38 cellular contexts compared by ENCODE assay signal in genomic region chr12:11162494-11162893, GRCh38. TPM values are rescaled to one million over a fixed set of nuclear protein-coding genes. Genes with fewer than 3 reads are reported as not detected.
DNase-seq lines count a peak whose midpoint lies in the region; ATAC-seq, FAIRE-seq and TF ChIP-seq lines count a peak whose summit lies in the region.
"Had no signal": no experiment of that assay in that cellular context is flagged by ENCODE, and none has a peak within 500 bp of the region (broad histone marks: within the 10 kb centered on the region; RNA-seq: fewer than 3 reads in every experiment).

No MANE protein-coding gene starts in this region.

- RAD21 ChIA-PET in GM12878 (lab: Charles Lee; ENCODE audit: unreplicated experiment), result interaction anchor here (2.1 kb wide), 1 partner anchor 10 kb away, joined by 7 read pairs; no protein-coding TSS in a partner anchor

- WGBS in GM12878 (ENCODE audit: insufficient coverage, insufficient replicate concordance, low lambda C conversion rate, missing lambda C conversion rate), result 100% methylated on average over 1 of the region's 1 CpG

- CTCF ChIA-PET in GM12878 (lab: Yijun Ruan, JAX), result interaction anchor here (0.6 to 1.8 kb wide), 3 partner anchors 9 to 219 kb away, joined by 3 to 10 read pairs (median 4); partner anchors contain the start of gene SMIM10L1

- H3F3A ChIP-seq in GM23338 (replicated peaks; ENCODE audit: low read depth), result no peaks in the 10 kb centered on the region

- SMC1A ChIA-PET in GM12878 (lab: Charles Lee; ENCODE audit: uncharacterized antibody, unreplicated experiment), result interaction anchor here (1.4 to 2.1 kb wide), 2 partner anchors 10 to 14 kb away, joined by 3 to 20 read pairs; partner anchors contain the start of gene SMIM10L1

- no peaks in the 10 kb centered on the region for H3K9me2 ChIP-seq in GM23338 (ENCODE audit: insufficient read depth)

- DNase-seq in EH (ENCODE audit: low read depth) (peak; percentile 2), GM23338 (ENCODE audit: low spot score) (peak; percentile 33), GM12878 (ENCODE audit: low read depth, low spot score) (no peak), foreskin keratinocyte (no peak), iPS-NIHi11 (ENCODE audit: low spot score) (no peak)
- no peak for DNase-seq in activated T-cell treated with anti-CD3 and anti-CD28 coated beads, Interleukin-2, amount 50 U/mL, for 72 hours
- DNase-seq: activated CD4-positive, alpha-beta T cell treated with anti-CD3 and anti-CD28 coated beads for 4 hours; activated CD8-positive, alpha-beta T cell treated with anti-CD3 and anti-CD28 coated beads, Interleukin-2, amount 10 ng/mL, durations not matched to agents 7 days and 5 days; anterior cingulate cortex; Caco-2; colonic mucosa; DND-41; effector CD4-positive, alpha-beta T cell; glutamatergic neuron; left lung; mesenchymal stem cell; MG63; NCI-H1105 treated with DMSO at 0.1 percent for 48 hours; NCI-H2029 treated with DMSO at 0.1 percent for 48 hours; NCI-H2227 treated with DMSO at 0.1 percent for 48 hours; NCI-H526; PC-9; stimulated activated naive CD4-positive, alpha-beta T cell; upper lobe of left lung had no signal

- H3K27ac ChIP-seq in GM23338 (ENCODE audit: low read depth) (no peak overlapping the region), GM12878 (ENCODE audit: control insufficient read depth, insufficient read depth) (no peak overlapping the region), foreskin keratinocyte (no peak overlapping the region)
- H3K27ac ChIP-seq: breast epithelium, C4-2B, colonic mucosa, epithelial cell of prostate, left lung, neural progenitor cell, PC-9, upper lobe of left lung had no signal

- peaks cover 100% of the 10 kb centered on the region for H3K79me2 ChIP-seq in GM23338 (replicated peaks; ENCODE audit: insufficient read depth)
- peaks cover 45% of the 10 kb centered on the region for H3K79me2 ChIP-seq in GM12878 (ENCODE audit: control insufficient read depth, insufficient read depth, low read length)

- H3K9me3 Mint-ChIP-seq in GM23338, result no peaks in the 10 kb centered on the region
- no peaks in the 10 kb centered on the region for H3K9me3 Mint-ChIP-seq in activated T-cell treated with anti-CD3 and anti-CD28 coated beads, Interleukin-2, amount 50 U/mL, for 72 hours
- H3K9me3 Mint-ChIP-seq: activated naive CD4-positive, alpha-beta T cell treated with anti-CD3 and anti-CD28 coated beads, Interleukin-2, amount 50 U/mL, for 72 hours; activated T-helper 2 cell treated with anti-CD3 and anti-CD28 coated beads, Interferon-gamma antibody, Interleukin-2, Interleukin-4, amounts not matched to agents 10 μg/mL and 5 μg/mL and 100 μg/mL, durations not matched to agents 14 hours and 24 hours and 36 hours had no signal

- H3K36me3 Mint-ChIP-seq in GM23338 (ENCODE audit: low read depth), result peaks cover 34% of the 10 kb centered on the region
- H3K36me3 Mint-ChIP-seq in activated T-cell treated with anti-CD3 and anti-CD28 coated beads, Interleukin-2, amount 50 U/mL, for 72 hours (ENCODE audit: insufficient read depth in 2 of 2), result peaks cover 6 to 18% of the 10 kb centered on the region in 2 donors

- ATAC-seq in GM23338, result peak; percentile 48
- ATAC-seq in GM12878, result peak; percentile 36; the same call in 1 of the 3 replicates
- ATAC-seq in foreskin keratinocyte, result peak; percentile 16
- no peak for ATAC-seq in GM21619 (IDR thresholded peaks at IDR 0.05; ENCODE audit: unreplicated experiment)
- no peak for ATAC-seq in activated T-cell treated with anti-CD3 and anti-CD28 coated beads, Interleukin-2, amount 50 U/mL, for 72 hours (replicated peaks in 1 of 2)
- ATAC-seq: activated CD8-positive, alpha-beta T cell treated with anti-CD3 and anti-CD28 coated beads, Interleukin-2, amount 10 ng/mL, durations not matched to agents 7 days and 5 days; activated naive CD4-positive, alpha-beta T cell treated with anti-CD3 and anti-CD28 coated beads, Interleukin-2, amount 50 U/mL, for 72 hours; left lung; Right ventricle myocardium inferior had no signal

- H2AFZ ChIP-seq in GM23338 (no peak overlapping the region), GM12878 (ENCODE audit: control insufficient read depth, low read depth, low read length) (no peak overlapping the region)
- H2AFZ ChIP-seq: neural progenitor cell, PC-9 had no signal

- intact Hi-C loops in GM12878 (cut with micrococcal nuclease; ENCODE audit: unreplicated experiment), result no loop called here

- in situ Hi-C loops in GM12878 (cut with MboI), result no loop called here

- POLR2A ChIA-PET in GM12878 (lab: Charles Lee), result interaction anchor here (1.0 to 1.1 kb wide), 2 partner anchors 12 to 35 kb away, joined by 3 to 4 read pairs; no protein-coding TSS in a partner anchor

- no peak overlapping the region for H3K27ac Mint-ChIP-seq in GM23338
- no peak overlapping the region for H3K27ac Mint-ChIP-seq in activated T-cell treated with anti-CD3 and anti-CD28 coated beads, Interleukin-2, amount 50 U/mL, for 72 hours
- H3K27ac Mint-ChIP-seq: activated CD8-positive, alpha-beta T cell treated with anti-CD3 and anti-CD28 coated beads, Interleukin-2, amount 10 ng/mL, durations not matched to agents 7 days and 5 days; activated naive CD4-positive, alpha-beta T cell treated with anti-CD3 and anti-CD28 coated beads, Interleukin-2, amount 50 U/mL, for 72 hours; activated T-helper 2 cell treated with anti-CD3 and anti-CD28 coated beads, Interferon-gamma antibody, Interleukin-2, Interleukin-4, amounts not matched to agents 10 μg/mL and 5 μg/mL and 100 μg/mL, durations not matched to agents 14 hours and 24 hours and 36 hours; neural progenitor cell; T-helper 2 cell treated with Interferon-gamma antibody and Interleukin-4, amounts not matched to agents 5 μg/mL and 100 μg/mL, for 36 hours had no signal

- FAIRE-seq in GM12878 (lab: Jason Lieb, UNC), result no peak
- FAIRE-seq: GM18507, islet of Langerhans had no signal

- H3K36me3 ChIP-seq in GM23338 (ENCODE audit: insufficient read depth), result 0 out of 2 replicates have a peak, but pooled peaks cover 3% of the 10 kb centered on the region
- peaks cover 4 to 21% of the 10 kb centered on the region in 2 experiments for H3K36me3 ChIP-seq in GM12878 (ENCODE audit: control insufficient read depth in 2 of 2, insufficient read depth in 2 of 2, low read length in 1 of 2)
- H3K36me3 ChIP-seq: breast epithelium, colonic mucosa had no signal

- H3K4me1 ChIP-seq in GM23338 (ENCODE audit: insufficient read depth) (peaks cover 10% of the 10 kb centered on the region; the same call in 1 of the 2 replicates), GM12878 (ENCODE audit: control insufficient read depth, insufficient read depth, low read length) (no peaks in the 10 kb centered on the region), foreskin keratinocyte (no peaks in the 10 kb centered on the region)
- H3K4me1 ChIP-seq: breast epithelium, Caco-2, colonic mucosa, left lung, neural progenitor cell had no signal

- no TSS peak for BruUV-seq in GM12878 (replicated peaks; lab: Mats Ljungman, UMichigan)

- peaks cover 31% of the 10 kb centered on the region for H4K20me1 ChIP-seq in GM23338 (replicated peaks; ENCODE audit: insufficient read depth)
- H4K20me1 ChIP-seq in GM12878 (ENCODE audit: control insufficient read depth, insufficient read depth), result no peaks in the 10 kb centered on the region

- H3K9ac ChIP-seq in GM12878 (ENCODE audit: control insufficient read depth, insufficient read depth, low read length), result no peak overlapping the region
- H3K9ac ChIP-seq: neural progenitor cell had no signal

- H3K4me3 ChIP-seq in GM23338 (no peak overlapping the region), GM12878 (no peak overlapping the region)
- H3K4me3 ChIP-seq: breast epithelium, colonic mucosa, left lung, MG63, neural progenitor cell, PC-9, smooth muscle cell, upper lobe of left lung had no signal

- no peak for TF ChIP-seq RAD21 in GM12878 (IDR thresholded peaks at IDR 0.05; ENCODE audit: insufficient read depth, low read depth, low read length)

- TF ChIP-seq EP300 in GM12878 (IDR thresholded peaks at IDR 0.05; ENCODE audit: borderline replicate concordance in 1 of 2, control insufficient read depth in 1 of 2, low read depth in 2 of 2, low read length in 2 of 2), result no peak

- no peak overlapping the region for H3K4me2 ChIP-seq in GM23338
- H3K4me2 ChIP-seq in GM12878 (ENCODE audit: control insufficient read depth, insufficient read depth), result no peak overlapping the region
- H3K4me2 ChIP-seq: neural progenitor cell, PC-9, smooth muscle cell had no signal

- no peak overlapping the region for H3K4me3 Mint-ChIP-seq in GM23338
- H3K4me3 Mint-ChIP-seq in activated T-cell treated with anti-CD3 and anti-CD28 coated beads, Interleukin-2, amount 50 U/mL, for 72 hours, result no peak overlapping the region
- H3K4me3 Mint-ChIP-seq: activated CD8-positive, alpha-beta T cell treated with anti-CD3 and anti-CD28 coated beads, Interleukin-2, amount 10 ng/mL, durations not matched to agents 7 days and 5 days; neural progenitor cell; T-helper 2 cell treated with Interferon-gamma antibody and Interleukin-4, amounts not matched to agents 5 μg/mL and 100 μg/mL, for 36 hours had no signal

- no peaks in the 10 kb centered on the region for H3K27me3 Mint-ChIP-seq in GM23338 (ENCODE audit: insufficient read depth, low read depth, poor library complexity)
- H3K27me3 Mint-ChIP-seq in activated T-cell treated with anti-CD3 and anti-CD28 coated beads, Interleukin-2, amount 50 U/mL, for 72 hours (ENCODE audit: low read depth), result no peaks in the 10 kb centered on the region

- H3K27me3 ChIP-seq in GM23338 (ENCODE audit: insufficient read depth), result no peaks in the 10 kb centered on the region
- H3K27me3 ChIP-seq in GM12878 (replicated peaks in 1 of 2; ENCODE audit: control insufficient read depth in 2 of 2, insufficient read depth in 2 of 2, low read length in 1 of 2), result no peaks in the 10 kb centered on the region
- no peaks in the 10 kb centered on the region for H3K27me3 ChIP-seq in foreskin keratinocyte
- H3K27me3 ChIP-seq: breast epithelium, colonic mucosa, left lung, MG63, neural progenitor cell, upper lobe of left lung had no signal

- peaks cover 7% of the 10 kb centered on the region; the same call in 2 of the 3 replicates for H3K9me3 ChIP-seq in GM12878 (replicated peaks; ENCODE audit: control insufficient read depth, insufficient read depth, low read length)
- H3K9me3 ChIP-seq: breast epithelium, Caco-2, colonic mucosa, left lung, upper lobe of left lung had no signal

- TF ChIP-seq CTCF in GM23338 (conservative IDR thresholded peaks at IDR 0.05; ENCODE audit: low read depth in 2 of 2), result no peak
- no peak for TF ChIP-seq CTCF in GM12878 (IDR thresholded peaks at IDR 0.05 in 2 of 3, conservative IDR thresholded peaks at IDR 0.05 in 1 of 3; ENCODE audit: control insufficient read depth in 2 of 3, extremely low read depth in 1 of 3, insufficient read depth in 1 of 3, low read depth in 3 of 3, low read length in 3 of 3)
- no peak for TF ChIP-seq CTCF in foreskin keratinocyte (conservative IDR thresholded peaks at IDR 0.05)

- H3K4me1 Mint-ChIP-seq in GM23338, result peaks cover 18% of the 10 kb centered on the region
- H3K4me1 Mint-ChIP-seq in activated T-cell treated with anti-CD3 and anti-CD28 coated beads, Interleukin-2, amount 50 U/mL, for 72 hours (ENCODE audit: low read depth), result peaks cover 48% of the 10 kb centered on the region
- H3K4me1 Mint-ChIP-seq: neural progenitor cell had no signal

- TF ChIP-seq POLR2A in GM12878 (IDR thresholded peaks at IDR 0.05; ENCODE audit: low read depth, low read length), result no peak

RNA-seq across cellular contexts. Expression of gene SMIM10L1, which starts 8.5 kb away (rescaled TPM):
- total RNA-seq in GM23338 (2014; rRNA removed; shearing (Covaris generic)), result 9.0 and 9.3 TPM in 2 replicates
- polyA plus RNA-seq in GM23338 (2016; fragmentation: Nextera tagmentation; extraction: Ambion mirVana) (22.0 and 22.6 TPM in 2 replicates), GM12878 (2011; rRNA removed) (7.0 and 11.2 TPM in 2 replicates), GM12878 (2014; fragmentation: Illumina TruSeq; extraction: Trizol) (6.8 and 8.3 TPM in 2 replicates), GM12878 (2014; fragmentation: Nextera tagmentation; extraction: Ambion mirVana) (1 to 10 TPM; 3.3 to 4.4 TPM), GM12878 (2014; rRNA removed) (9.8 and 10.5 TPM in 2 replicates), GM12878 (2016; fragmentation: Nextera tagmentation; extraction: Ambion mirVana) (1 to 10 TPM; 9.1 to 9.4 TPM), foreskin keratinocyte (4.4 and 4.5 TPM in 2 replicates)
- total RNA-seq in GM12878 (2013; cell fraction: nucleolus; rRNA removed), result 11.8 and 12.4 TPM in 2 replicates
- total RNA-seq in GM12878 (2014; rRNA removed) (7.7 and 8.7 TPM in 2 replicates), GM12878 (2014; rRNA removed; fragmentation: Illumina TruSeq; extraction: Trizol) (7.4 and 7.6 TPM in 2 replicates), GM12878 (2021) (8.4 and 8.9 TPM in 2 replicates), foreskin keratinocyte (4.7 and 5.2 TPM in 2 replicates)
- polyA plus RNA-seq in GM12878 (2011; ENCODE audit: low read depth), result 2.3 TPM
- polyA plus RNA-seq in GM12878 (2011; cell fraction: cytosol; rRNA removed), result 5.3 and 7.3 TPM in 2 replicates
- polyA plus RNA-seq in GM12878 (2011; cell fraction: nucleus; rRNA removed), result 5.7 and 7.2 TPM in 2 replicates
- 5.7 and 6.1 TPM in 2 replicates for polyA plus RNA-seq in GM12878 (2012)
- 3.1 and 4.0 TPM in 2 replicates for polyA minus RNA-seq in GM12878 (2011; rRNA and poly(A)+ RNA removed)
- polyA minus RNA-seq in GM12878 (2011; cell fraction: cytosol; rRNA and poly(A)+ RNA removed), result 2.3 and 2.8 TPM in 2 replicates
- 7.9 and 11.1 TPM in 2 replicates for polyA minus RNA-seq in GM12878 (2011; cell fraction: nucleus; rRNA and poly(A)+ RNA removed)
- total RNA-seq in activated T-cell treated with anti-CD3 and anti-CD28 coated beads, Interleukin-2, amount 50 U/mL, for 72 hours, result 10 to 100 TPM; 10.1 to 10.9 TPM

RNA-seq across cellular contexts. Expression of gene TAS2R42, which starts 24.2 kb away (rescaled TPM):
- 0.38 TPM in 1 of 2 replicates, not detected in the other for total RNA-seq in GM23338 (2014; rRNA removed; shearing (Covaris generic))
- polyA plus RNA-seq in GM23338 (2016; fragmentation: Nextera tagmentation; extraction: Ambion mirVana) (not detected in 2 replicates), GM12878 (2011; rRNA removed) (not detected in 2 replicates), GM12878 (2014; fragmentation: Illumina TruSeq; extraction: Trizol) (not detected in 2 replicates), GM12878 (2014; fragmentation: Nextera tagmentation; extraction: Ambion mirVana) (not detected), GM12878 (2014; rRNA removed) (not detected in 2 replicates), GM12878 (2016; fragmentation: Nextera tagmentation; extraction: Ambion mirVana) (not detected), foreskin keratinocyte (not detected in 2 replicates)
- total RNA-seq in GM12878 (2013; cell fraction: nucleolus; rRNA removed), result not detected in 2 replicates
- total RNA-seq in GM12878 (2014; rRNA removed) (not detected in 2 replicates), GM12878 (2014; rRNA removed; fragmentation: Illumina TruSeq; extraction: Trizol) (not detected in 2 replicates), GM12878 (2021) (not detected in 2 replicates), foreskin keratinocyte (not detected in 2 replicates)
- not detected for polyA plus RNA-seq in GM12878 (2011; ENCODE audit: low read depth)
- polyA plus RNA-seq in GM12878 (2011; cell fraction: cytosol; rRNA removed), result not detected in 2 replicates
- not detected in 2 replicates for polyA plus RNA-seq in GM12878 (2011; cell fraction: nucleus; rRNA removed)
- not detected in 2 replicates for polyA plus RNA-seq in GM12878 (2012)
- not detected in 2 replicates for polyA minus RNA-seq in GM12878 (2011; rRNA and poly(A)+ RNA removed)
- not detected in 2 replicates for polyA minus RNA-seq in GM12878 (2011; cell fraction: cytosol; rRNA and poly(A)+ RNA removed)
- polyA minus RNA-seq in GM12878 (2011; cell fraction: nucleus; rRNA and poly(A)+ RNA removed), result not detected in 2 replicates
- total RNA-seq in activated T-cell treated with anti-CD3 and anti-CD28 coated beads, Interleukin-2, amount 50 U/mL, for 72 hours, result not detected
- total RNA-seq: activated CD8-positive, alpha-beta T cell treated with anti-CD3 and anti-CD28 coated beads, Interleukin-2, amount 10 ng/mL, durations not matched to agents 7 days and 5 days; activated naive CD4-positive, alpha-beta T cell treated with anti-CD3 and anti-CD28 coated beads, Interleukin-2, amount 50 U/mL, for 72 hours; activated T-helper 2 cell treated with anti-CD3 and anti-CD28 coated beads, Interferon-gamma antibody, Interleukin-2, Interleukin-4, amounts not matched to agents 10 μg/mL and 5 μg/mL and 100 μg/mL, durations not matched to agents 14 hours and 24 hours and 36 hours; breast epithelium; Caco-2; colonic mucosa; HT1080; left lung; myocyte; PC-9; Right ventricle myocardium inferior; smooth muscle cell; upper lobe of left lung had no signal
- polyA plus RNA-seq: smooth muscle cell had no signal

RNA-seq across cellular contexts. Expression of gene TAS2R30, which starts 28.1 kb away (rescaled TPM):
- 9.7 and 13.7 TPM in 2 replicates for total RNA-seq in GM23338 (2014; rRNA removed; shearing (Covaris generic))
- polyA plus RNA-seq in GM23338 (2016; fragmentation: Nextera tagmentation; extraction: Ambion mirVana), result 0.39 and 0.80 TPM in 2 replicates
- 174 and 175 TPM in 2 replicates for total RNA-seq in GM12878 (2013; cell fraction: nucleolus; rRNA removed)
- 5.8 and 6.9 TPM in 2 replicates for total RNA-seq in GM12878 (2014; rRNA removed)
- 5.9 and 7.3 TPM in 2 replicates for total RNA-seq in GM12878 (2014; rRNA removed; fragmentation: Illumina TruSeq; extraction: Trizol)
- total RNA-seq in GM12878 (2021), result 2.0 and 2.3 TPM in 2 replicates
- polyA plus RNA-seq in GM12878 (2011; ENCODE audit: low read depth), result not detected
- polyA plus RNA-seq in GM12878 (2011; rRNA removed), result 0.54 and 1.1 TPM in 2 replicates
- polyA plus RNA-seq in GM12878 (2011; cell fraction: cytosol; rRNA removed), result 0.03 TPM in 1 of 2 replicates, not detected in the other
- 2.3 and 4.1 TPM in 2 replicates for polyA plus RNA-seq in GM12878 (2011; cell fraction: nucleus; rRNA removed)
- 0.06 and 0.15 TPM in 2 replicates for polyA plus RNA-seq in GM12878 (2012)
- polyA plus RNA-seq in GM12878 (2014; fragmentation: Illumina TruSeq; extraction: Trizol), result 0.09 TPM in 1 of 2 replicates, not detected in the other
- not detected for polyA plus RNA-seq in GM12878 (2014; fragmentation: Nextera tagmentation; extraction: Ambion mirVana)
- 0.25 TPM in 1 of 2 replicates, not detected in the other for polyA plus RNA-seq in GM12878 (2014; rRNA removed)
- polyA plus RNA-seq in GM12878 (2016; fragmentation: Nextera tagmentation; extraction: Ambion mirVana), result under 1 TPM; 0.09 to 0.25 TPM
- 18.0 and 26.1 TPM in 2 replicates for polyA minus RNA-seq in GM12878 (2011; rRNA and poly(A)+ RNA removed)
- polyA minus RNA-seq in GM12878 (2011; cell fraction: cytosol; rRNA and poly(A)+ RNA removed), result not detected in 2 replicates
- polyA minus RNA-seq in GM12878 (2011; cell fraction: nucleus; rRNA and poly(A)+ RNA removed), result 34.5 and 61.6 TPM in 2 replicates
- total RNA-seq in foreskin keratinocyte, result 0.49 and 0.58 TPM in 2 replicates
- not detected in 2 replicates for polyA plus RNA-seq in foreskin keratinocyte
- total RNA-seq in activated T-cell treated with anti-CD3 and anti-CD28 coated beads, Interleukin-2, amount 50 U/mL, for 72 hours, result 1 to 10 TPM; 2.3 to 2.8 TPM
- polyA plus RNA-seq: smooth muscle cell had no signal

Comparison
In these comparisons a context has a peak if more than half of its experiments do, and no peak if none do; other contexts are left out.
1. DNase-seq: peak in EH (single experiment) and GM23338 (single experiment); none in GM12878 (single experiment), foreskin keratinocyte (0 of 2), iPS-NIHi11 (single experiment) and activated T-cell treated with anti-CD3 and anti-CD28 coated beads, Interleukin-2, amount 50 U/mL, for 72 hours (0 of 2).
2. ATAC-seq: peak in GM23338 (single experiment), GM12878 (single experiment) and foreskin keratinocyte (single experiment); none in GM21619 (single experiment) and activated T-cell treated with anti-CD3 and anti-CD28 coated beads, Interleukin-2, amount 50 U/mL, for 72 hours (0 of 2).